8 cellular contexts compared by ENCODE assay signal in the genomic region with DNA sequence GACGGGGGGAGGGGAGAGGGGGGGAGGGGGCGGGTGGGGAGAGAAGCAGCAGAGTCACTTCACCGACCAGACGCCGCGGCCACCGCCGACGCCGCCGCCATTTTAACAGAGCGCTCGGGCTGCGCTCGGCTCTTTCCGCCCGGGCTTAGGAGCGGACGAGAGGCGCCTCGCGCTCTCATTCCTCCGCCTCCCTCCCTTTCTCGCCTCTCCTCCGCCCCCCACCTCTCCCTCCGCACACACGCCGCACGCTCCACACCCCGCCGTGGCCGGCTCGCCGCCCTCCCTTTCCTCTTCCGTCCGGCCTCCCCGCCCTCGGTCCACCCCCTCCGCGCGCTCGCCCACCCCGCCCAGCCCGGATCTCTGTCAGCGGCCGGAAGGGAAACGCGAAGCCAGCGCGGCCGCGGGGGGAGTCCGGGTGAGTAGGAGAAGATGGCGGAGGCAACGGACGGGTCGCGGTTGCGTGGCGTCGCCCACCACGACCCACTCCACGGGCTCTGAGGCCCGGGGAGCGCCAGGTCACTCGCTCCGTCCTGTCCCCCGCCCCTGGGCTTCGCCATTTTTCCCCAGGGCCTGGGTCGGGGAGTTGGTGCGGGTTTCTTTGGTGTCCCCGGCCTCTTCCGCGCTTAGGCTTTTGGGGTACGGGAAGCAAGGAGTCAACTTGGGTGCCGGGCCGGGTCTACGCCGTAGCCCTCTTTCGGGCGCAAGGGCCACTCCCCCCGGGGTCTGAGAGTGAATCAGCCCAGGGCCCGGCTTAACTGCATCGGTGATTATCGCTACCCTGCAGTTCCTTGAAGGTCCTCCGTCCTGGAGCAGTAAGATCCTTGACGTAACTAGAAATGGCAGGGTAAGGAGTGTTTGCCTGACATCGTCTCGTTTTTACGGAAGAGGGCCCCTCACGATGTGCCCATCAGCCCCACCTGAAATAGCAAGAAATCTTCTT. TPM values are rescaled to one million over a fixed set of nuclear protein-coding genes. Genes with fewer than 3 reads are reported as not detected.
A peak's percentile ranks its signal among the peaks of the same experiment; 100 is the strongest.
DNase-seq lines count a peak whose midpoint lies in the region; ATAC-seq, FAIRE-seq and TF ChIP-seq lines count a peak whose summit lies in the region.

A gene with protein sequence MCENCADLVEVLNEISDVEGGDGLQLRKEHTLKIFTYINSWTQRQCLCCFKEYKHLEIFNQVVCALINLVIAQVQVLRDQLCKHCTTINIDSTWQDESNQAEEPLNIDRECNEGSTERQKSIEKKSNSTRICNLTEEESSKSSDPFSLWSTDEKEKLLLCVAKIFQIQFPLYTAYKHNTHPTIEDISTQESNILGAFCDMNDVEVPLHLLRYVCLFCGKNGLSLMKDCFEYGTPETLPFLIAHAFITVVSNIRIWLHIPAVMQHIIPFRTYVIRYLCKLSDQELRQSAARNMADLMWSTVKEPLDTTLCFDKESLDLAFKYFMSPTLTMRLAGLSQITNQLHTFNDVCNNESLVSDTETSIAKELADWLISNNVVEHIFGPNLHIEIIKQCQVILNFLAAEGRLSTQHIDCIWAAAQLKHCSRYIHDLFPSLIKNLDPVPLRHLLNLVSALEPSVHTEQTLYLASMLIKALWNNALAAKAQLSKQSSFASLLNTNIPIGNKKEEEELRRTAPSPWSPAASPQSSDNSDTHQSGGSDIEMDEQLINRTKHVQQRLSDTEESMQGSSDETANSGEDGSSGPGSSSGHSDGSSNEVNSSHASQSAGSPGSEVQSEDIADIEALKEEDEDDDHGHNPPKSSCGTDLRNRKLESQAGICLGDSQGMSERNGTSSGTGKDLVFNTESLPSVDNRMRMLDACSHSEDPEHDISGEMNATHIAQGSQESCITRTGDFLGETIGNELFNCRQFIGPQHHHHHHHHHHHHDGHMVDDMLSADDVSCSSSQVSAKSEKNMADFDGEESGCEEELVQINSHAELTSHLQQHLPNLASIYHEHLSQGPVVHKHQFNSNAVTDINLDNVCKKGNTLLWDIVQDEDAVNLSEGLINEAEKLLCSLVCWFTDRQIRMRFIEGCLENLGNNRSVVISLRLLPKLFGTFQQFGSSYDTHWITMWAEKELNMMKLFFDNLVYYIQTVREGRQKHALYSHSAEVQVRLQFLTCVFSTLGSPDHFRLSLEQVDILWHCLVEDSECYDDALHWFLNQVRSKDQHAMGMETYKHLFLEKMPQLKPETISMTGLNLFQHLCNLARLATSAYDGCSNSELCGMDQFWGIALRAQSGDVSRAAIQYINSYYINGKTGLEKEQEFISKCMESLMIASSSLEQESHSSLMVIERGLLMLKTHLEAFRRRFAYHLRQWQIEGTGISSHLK (N-terminal part only) (minus strand): TSS at position 123 of the 940 bp plus-strand sequence. CDS start 395 bp downstream, outside the sequence.

- peak within 1 kb of the TSS; percentile 80 for H2AFZ ChIP-seq in keratinocyte (ENCODE audit: control insufficient read depth, low read length)

- H3K9me1 ChIP-seq in keratinocyte (ENCODE audit: control insufficient read depth, extremely low read depth, insufficient read depth, low read length) = no peaks in the 10 kb centered on the region

- no peak for FAIRE-seq in keratinocyte (lab: Jason Lieb, UNC)

- TF ChIP-seq CTCF in AG09309 (IDR thresholded peaks at IDR 0.05; ENCODE audit: control insufficient read depth, insufficient read depth, low read depth, low read length, missing control alignments) (no peak), keratinocyte (optimal IDR thresholded peaks at IDR 0.05 in 1 of 3, IDR thresholded peaks at IDR 0.05 in 1 of 3, conservative IDR thresholded peaks at IDR 0.05 in 1 of 3; ENCODE audit: extremely low read depth in 1 of 3, insufficient read depth in 2 of 3, low read length in 3 of 3) (peak in 2 of 3 experiments; percentile 1 to 5)

- dilution Hi-C loops in keratinocyte (cut with MboI; ENCODE audit: extremely low pct_ligation_motif_present, low sequenced_read_pairs) = no loop called here

- peaks cover 7% of the 10 kb centered on the region for H3K4me1 ChIP-seq in keratinocyte (ENCODE audit: control insufficient read depth, extremely low read depth, insufficient read depth, low read length)

- no peaks in the 10 kb centered on the region for H3K27me3 ChIP-seq in keratinocyte (ENCODE audit: control insufficient read depth, extremely low read depth, insufficient read depth, low read length)

- no peaks in the 10 kb centered on the region for H3K9me3 ChIP-seq in keratinocyte (ENCODE audit: control insufficient read depth, low read depth, low read length)

- peak within 1 kb of the TSS; percentile 88 for H3K9ac ChIP-seq in keratinocyte (ENCODE audit: control insufficient read depth, extremely low read depth, insufficient read depth, low read length)

- H4K20me1 ChIP-seq in keratinocyte (ENCODE audit: control insufficient read depth, extremely low read depth, insufficient read depth, low read length) = no peaks in the 10 kb centered on the region

- H3K4me2 ChIP-seq in keratinocyte (ENCODE audit: control insufficient read depth, extremely low read depth, insufficient read depth, low read depth, low read length) = peak within 1 kb of the TSS; percentile 93

- peak within 1 kb of the TSS; percentile 96 for H3K27ac ChIP-seq in keratinocyte (ENCODE audit: control insufficient read depth, insufficient read depth, low read length)

- H3K79me2 ChIP-seq in keratinocyte (ENCODE audit: control insufficient read depth, insufficient read depth, low read length) = peaks cover 56% of the 10 kb centered on the region

- DNase-seq in AG09309 (ENCODE audit: low read depth) (peak; percentile 78), NCI-H460 (ENCODE audit: extremely low read depth, low read depth) (peak; percentile 92), cerebellar nuclear complex (lab: John Stamatoyannopoulos, UW) (peak; percentile 71 to 83), keratinocyte (ENCODE audit: low read depth, low spot score) (no peak)
- peak; percentile 87 for DNase-seq in activated CD4-positive, alpha-beta T cell treated with anti-CD3 and anti-CD28 coated beads for 1 hour
- peak; percentile 79 to 93 (median 85) for DNase-seq in stimulated activated CD4-positive, alpha-beta T cell treated with anti-CD3 and anti-CD28 coated beads, Interleukin-12 subunit alpha, Interleukin-12 subunit beta, amount 100 ng/mL, for 48 hours (ENCODE audit: low read depth in 2 of 3, low spot score in 1 of 3)

- peak within 1 kb of the TSS; percentile 92 for H3K4me3 ChIP-seq in AG09309 (ENCODE audit: control insufficient read depth, low read depth, low read length)
- peak within 1 kb of the TSS; percentile 92 to 96 (median 96) for H3K4me3 ChIP-seq in keratinocyte (ENCODE audit: control insufficient read depth in 2 of 3, extremely low read depth in 1 of 3, insufficient read depth in 2 of 3, low read depth in 1 of 3, low read length in 3 of 3)

- no peaks in the 10 kb centered on the region for H3K36me3 ChIP-seq in keratinocyte (ENCODE audit: control insufficient read depth in 2 of 2, extremely low read depth in 1 of 2, insufficient read depth in 2 of 2, low read length in 2 of 2)

- ATAC-seq in GM19035 (IDR thresholded peaks at IDR 0.05; ENCODE audit: unreplicated experiment) (peak; percentile 81), HG03354 (IDR thresholded peaks at IDR 0.05; ENCODE audit: poor library complexity, severe bottlenecking, unreplicated experiment) (peak; percentile 84)

RNA-seq across cellular contexts. Expression of the gene that starts here (rescaled TPM):
- 80.4 and 107 TPM in 2 replicates for total RNA-seq in NCI-H460 (2014; rRNA removed; shearing (Covaris generic))
- 88.3 and 97.8 TPM in 2 replicates for polyA plus RNA-seq in NCI-H460 (2014; cell fraction: nucleus; rRNA removed)
- polyA plus RNA-seq in keratinocyte = 32.6 to 54.7 TPM (median 43.1 TPM) in 3 replicates
- polyA plus RNA-seq in keratinocyte (2011; ENCODE audit: low read depth) = 56.6 TPM
- polyA plus RNA-seq in keratinocyte (2011; cell fraction: cytosol; rRNA removed) = 23.5 and 45.8 TPM in 2 replicates
- 88.7 and 115 TPM in 2 replicates for polyA plus RNA-seq in keratinocyte (2011; cell fraction: nucleus; rRNA removed)
- 31.8 and 43.1 TPM in 2 replicates for polyA plus RNA-seq in keratinocyte (2012; ENCODE audit: low replicate concordance)
- polyA minus RNA-seq in keratinocyte = 68.6 to 204 TPM (median 106 TPM) in 3 replicates
- polyA minus RNA-seq in keratinocyte (2011; cell fraction: cytosol; rRNA and poly(A)+ RNA removed) = 50.3 TPM
- polyA minus RNA-seq in keratinocyte (2011; cell fraction: nucleus; rRNA and poly(A)+ RNA removed) = 123 and 260 TPM in 2 replicates
